ENCODE assay signal across 20 cellular contexts in genomic region chr11:117519170-117519569, GRCh38.
DNase-seq lines count a peak whose midpoint lies in the region; ATAC-seq and TF ChIP-seq lines count a peak whose summit lies in the region.
"Had no signal": no experiment of that assay in that cellular context is flagged by ENCODE, and none has a peak within 500 bp of the region (broad histone marks: within the 10 kb centered on the region; RNA-seq: fewer than 3 reads in every experiment).

No MANE protein-coding gene starts in this region.

- H2BK120ac ChIP-seq in H9 (ENCODE audit: low read depth, low read length, poor library complexity, severe bottlenecking) (no peak overlapping the region), mesenchymal stem cell (ENCODE audit: low read depth, low read length) (no peak overlapping the region)

- H3T11ph ChIP-seq in H9 (ENCODE audit: low read length): no peak overlapping the region

- no peak overlapping the region for H3K56ac ChIP-seq in H9 (ENCODE audit: insufficient read length, low read depth, low read length)

- no peaks in the 10 kb centered on the region for H3K36me3 ChIP-seq in WERI-Rb-1
- peaks cover 0 to 20% of the 10 kb centered on the region in 2 experiments for H3K36me3 ChIP-seq in mesenchymal stem cell (ENCODE audit: control insufficient read depth in 1 of 2, insufficient read depth in 2 of 2, low read depth in 1 of 2, low read length in 2 of 2)
- H3K36me3 ChIP-seq: right atrium auricular region had no signal

- H3K4ac ChIP-seq in H9 (ENCODE audit: low read depth, low read length): no peak overlapping the region
- no peak overlapping the region for H3K4ac ChIP-seq in mesenchymal stem cell (ENCODE audit: low read depth in 1 of 2, low read length in 2 of 2)

- H4K20me1 ChIP-seq in H9 (ENCODE audit: control insufficient read depth, insufficient read depth, insufficient read length): no peaks in the 10 kb centered on the region

- no CpG with 5 or more reads among the region's 9 CpGs for WGBS in H9 (ENCODE audit: extremely low coverage, insufficient read length, low lambda C conversion rate)
- 41% methylated on average over 9 of the region's 9 CpGs for WGBS in mesenchymal stem cell

- H4K5ac ChIP-seq in H9 (ENCODE audit: insufficient read length, low read depth, low read length): no peak overlapping the region

- H3K9me3 ChIP-seq in H9 (ENCODE audit: control insufficient read depth, low read depth, low read length) (no peaks in the 10 kb centered on the region), WERI-Rb-1 (ENCODE audit: severe bottlenecking) (no peaks in the 10 kb centered on the region), mesenchymal stem cell (ENCODE audit: control insufficient read depth, low read length) (no peaks in the 10 kb centered on the region)
- H3K9me3 ChIP-seq: right atrium auricular region had no signal

- DNase-seq in ACHN (peak; percentile 73), H9 (no peak), WERI-Rb-1 (peak; percentile 87), mesenchymal stem cell (no peak), NCI-H2081 (lab: John Stamatoyannopoulos, UW) (no peak), sciatic nerve (ENCODE audit: low spot score) (no peak)
- DNase-seq in stimulated activated naive CD4-positive, alpha-beta T cell treated with Interleukin-2 at 50 U/mL for 16 hours (lab: John Stamatoyannopoulos, UW): no peak
- DNase-seq: activated CD4-positive, alpha-beta T cell treated with anti-CD3 and anti-CD28 coated beads for 36 hours; activated gamma-delta T cell treated with Interleukin-2 at 50 U/mL for 16 hours; amniotic stem cell; CD8-positive, alpha-beta memory T cell; effector CD8-positive, alpha-beta T cell; glutamatergic neuron; NCI-H69; PC-9; T-helper 9 cell had no signal

- no peaks in the 10 kb centered on the region; a peak in 1 of 5 replicates for H3K9me3 Mint-ChIP-seq in H9
- H3K9me3 Mint-ChIP-seq: CD8-positive, alpha-beta memory T cell; memory B cell; stimulated activated naive CD8-positive, alpha-beta T cell treated with anti-CD3 and anti-CD28 coated beads, Interleukin-15, Interleukin-2, amounts not matched to agents 100 ng/mL and 50 ng/mL, for 24 hours had no signal

- H2BK15ac ChIP-seq in H9 (ENCODE audit: low read depth, low read length): no peak overlapping the region
- no peak overlapping the region for H2BK15ac ChIP-seq in mesenchymal stem cell (ENCODE audit: low read depth, poor library complexity, severe bottlenecking)

- H3K27ac Mint-ChIP-seq in H9: peak overlapping the region in 1 of 3 experiments; percentile 62; a peak in 2 of 7 replicates
- H3K27ac Mint-ChIP-seq: activated CD4-positive, alpha-beta T cell treated with anti-CD3 and anti-CD28 coated beads for 36 hours; memory B cell; stimulated activated naive CD8-positive, alpha-beta T cell treated with anti-CD3 and anti-CD28 coated beads, Interleukin-15, Interleukin-2, amounts not matched to agents 100 ng/mL and 50 ng/mL, for 24 hours had no signal

- H3K4me2 ChIP-seq in H9 (ENCODE audit: insufficient read depth, insufficient read length, low read length) (no peak overlapping the region), mesenchymal stem cell (ENCODE audit: low read length, poor library complexity, severe bottlenecking) (peak overlapping the region; percentile 11)
- H3K4me2 ChIP-seq: PC-9 had no signal

- H4K8ac ChIP-seq in H9 (replicated peaks; ENCODE audit: insufficient read length, low read depth, low read length): no peak overlapping the region
- H4K8ac ChIP-seq in mesenchymal stem cell (ENCODE audit: low read length): no peak overlapping the region

- H3K9ac ChIP-seq in H9 (ENCODE audit: extremely low read depth, insufficient read length, low read length) (no peak overlapping the region), mesenchymal stem cell (ENCODE audit: low read length) (no peak overlapping the region)

- no peak overlapping the region for H2BK20ac ChIP-seq in H9 (ENCODE audit: low read depth, low read length, poor library complexity, severe bottlenecking)

- no peaks in the 10 kb centered on the region for H3K79me2 ChIP-seq in H9 (ENCODE audit: insufficient read depth, low read length)

- H3K14ac ChIP-seq in H9 (ENCODE audit: insufficient read depth, low read length) (no peak overlapping the region), mesenchymal stem cell (ENCODE audit: low read length in 2 of 2) (no peak overlapping the region)

- H3K27me3 ChIP-seq in H9 (ENCODE audit: insufficient read depth, low read length) (no peaks in the 10 kb centered on the region), WERI-Rb-1 (ENCODE audit: insufficient read depth, low read depth, severe bottlenecking) (no peaks in the 10 kb centered on the region), mesenchymal stem cell (ENCODE audit: control insufficient read depth in 1 of 2, insufficient read depth in 1 of 2, low read length in 2 of 2) (peaks cover 4 to 13% of the 10 kb centered on the region in 2 experiments)
- H3K27me3 ChIP-seq: right atrium auricular region had no signal

- H3K27me3 Mint-ChIP-seq in H9 (ENCODE audit: low read depth): peaks cover 3% of the 10 kb centered on the region
- H3K27me3 Mint-ChIP-seq: activated CD4-positive, alpha-beta T cell treated with anti-CD3 and anti-CD28 coated beads for 36 hours; memory B cell; stimulated activated naive CD8-positive, alpha-beta T cell treated with anti-CD3 and anti-CD28 coated beads, Interleukin-15, Interleukin-2, amounts not matched to agents 100 ng/mL and 50 ng/mL, for 24 hours had no signal

- H3K79me1 ChIP-seq in H9 (ENCODE audit: insufficient read depth, low read depth, low read length, poor library complexity, severe bottlenecking) (no peaks in the 10 kb centered on the region), mesenchymal stem cell (replicated peaks; ENCODE audit: low read length, poor library complexity, severe bottlenecking) (no peaks in the 10 kb centered on the region)

- no peaks in the 10 kb centered on the region for H3K23me2 ChIP-seq in H9 (ENCODE audit: insufficient read length, low read depth, low read length, poor library complexity, severe bottlenecking)

- H3K4me3 ChIP-seq in WERI-Rb-1 (ENCODE audit: low read depth, low read length) (no peak overlapping the region), mesenchymal stem cell (ENCODE audit: insufficient read depth in 1 of 2, low read depth in 1 of 2, low read length in 2 of 2) (no peak overlapping the region)
- H3K4me3 ChIP-seq: PC-9, right atrium auricular region had no signal

- no peak overlapping the region for H2AK5ac ChIP-seq in H9 (ENCODE audit: insufficient read length, low read length)
- H2AK5ac ChIP-seq in mesenchymal stem cell (ENCODE audit: low read length, severe bottlenecking): no peak overlapping the region

- H3K23ac ChIP-seq in H9 (ENCODE audit: insufficient read length, low read depth, low read length) (no peak overlapping the region), mesenchymal stem cell (ENCODE audit: low read length in 2 of 2) (no peak overlapping the region)

- H4K91ac ChIP-seq in H9 (ENCODE audit: insufficient read length, low read depth, low read length) (no peak overlapping the region), mesenchymal stem cell (ENCODE audit: low read length) (no peak overlapping the region)

- no peaks in the 10 kb centered on the region for H3K36me3 Mint-ChIP-seq in H9 (ENCODE audit: insufficient read depth in 1 of 3, low read depth in 3 of 3)
- H3K36me3 Mint-ChIP-seq: memory B cell had no signal

- H3K18ac ChIP-seq in H9 (ENCODE audit: insufficient read length, low read depth, low read length) (peak overlapping the region; percentile 16), mesenchymal stem cell (ENCODE audit: low read depth in 1 of 2, low read length in 2 of 2) (no peak overlapping the region)

- in situ Hi-C loops in ACHN (cut with HindIII; ENCODE audit: low pct_ligation_motif_present, low pct_unique_long_range_greater_than_20kb, low sequenced_read_pairs): no loop called here

- H2BK12ac ChIP-seq in H9 (ENCODE audit: insufficient read length, low read depth, low read length) (no peak overlapping the region), mesenchymal stem cell (ENCODE audit: low read length in 2 of 2) (no peak overlapping the region)

- H2BK5ac ChIP-seq in H9 (ENCODE audit: insufficient read length, low read length): no peak overlapping the region
- H2BK5ac ChIP-seq in mesenchymal stem cell (ENCODE audit: low read depth, low read length, poor library complexity, severe bottlenecking): no peak overlapping the region

- ATAC-seq in GM19455 (IDR thresholded peaks at IDR 0.05; ENCODE audit: unreplicated experiment): no peak
- ATAC-seq in sciatic nerve: no peak
- ATAC-seq: activated CD4-positive, alpha-beta T cell treated with anti-CD3 and anti-CD28 coated beads for 36 hours had no signal

- H3K4me3 Mint-ChIP-seq in H9: no peak overlapping the region
- H3K4me3 Mint-ChIP-seq: activated CD4-positive, alpha-beta T cell treated with anti-CD3 and anti-CD28 coated beads for 36 hours; CD8-positive, alpha-beta memory T cell; memory B cell; stimulated activated naive CD8-positive, alpha-beta T cell treated with anti-CD3 and anti-CD28 coated beads, Interleukin-15, Interleukin-2, amounts not matched to agents 100 ng/mL and 50 ng/mL, for 24 hours had no signal

- intact Hi-C loops in sciatic nerve (cut with DNase I): no loop called here

- H3K4me1 Mint-ChIP-seq in H9: peaks cover 7 to 24% of the 10 kb centered on the region in 2 experiments
- H3K4me1 Mint-ChIP-seq: activated CD4-positive, alpha-beta T cell treated with anti-CD3 and anti-CD28 coated beads for 36 hours; CD8-positive, alpha-beta memory T cell; memory B cell had no signal

- H2AFZ ChIP-seq in H9 (ENCODE audit: low read length) (no peak overlapping the region), mesenchymal stem cell (ENCODE audit: low read depth, low read length) (no peak overlapping the region)
- H2AFZ ChIP-seq: PC-9 had no signal

- H3K4me1 ChIP-seq in H9 (ENCODE audit: insufficient read depth, low read length): no peaks in the 10 kb centered on the region; the same call in 1 of the 2 replicates
- peaks cover 39% of the 10 kb centered on the region for H3K4me1 ChIP-seq in mesenchymal stem cell (ENCODE audit: control insufficient read depth, insufficient read depth, low read depth, low read length)
- H3K4me1 ChIP-seq: right atrium auricular region had no signal

- TF ChIP-seq CTCF in H9 (conservative IDR thresholded peaks at IDR 0.05) (no peak), WERI-Rb-1 (IDR thresholded peaks at IDR 0.05; ENCODE audit: low read depth, low read length) (peak; percentile 57)

- H3K27ac ChIP-seq in H9 (ENCODE audit: insufficient read length, low read depth, low read length) (no peak overlapping the region), WERI-Rb-1 (peak overlapping the region; percentile 55), mesenchymal stem cell (ENCODE audit: low read length, poor library complexity, severe bottlenecking) (peak overlapping the region; percentile 64)
- H3K27ac ChIP-seq: PC-9, right atrium auricular region had no signal

Comparison
In these comparisons a context has a peak if more than half of its experiments do, and no peak if none do; other contexts are left out.
1. DNase-seq: peak in ACHN (single experiment) and WERI-Rb-1 (single experiment); none in H9 (single experiment), mesenchymal stem cell (single experiment), NCI-H2081 (0 of 2), stimulated activated naive CD4-positive, alpha-beta T cell treated with Interleukin-2 at 50 U/mL for 16 hours (single experiment) and sciatic nerve (single experiment).